In genomic region chr12:71214511-71215285, GRCh38 we compare ENCODE assay signal across 23 cellular contexts. TPM values are rescaled to one million over a fixed set of nuclear protein-coding genes. Genes with fewer than 3 reads are reported as not detected.
DNase-seq lines count a peak whose midpoint lies in the region; ATAC-seq, FAIRE-seq and TF ChIP-seq lines count a peak whose summit lies in the region.
"Had no signal": no experiment of that assay in that cellular context is flagged by ENCODE, and none has a peak within 500 bp of the region (broad histone marks: within the 10 kb centered on the region; RNA-seq: fewer than 3 reads in every experiment).

No MANE protein-coding gene starts in this region.

- no peak for FAIRE-seq in astrocyte (lab: Jason Lieb, UNC)
- FAIRE-seq: A204.1, H54 had no signal

- no peaks in the 10 kb centered on the region for H3K36me3 ChIP-seq in astrocyte (ENCODE audit: insufficient read depth, low read length)
- H3K36me3 ChIP-seq in PC-3 (ENCODE audit: low read depth, low read length) = no peaks in the 10 kb centered on the region
- H3K36me3 ChIP-seq in SK-N-SH (replicated peaks in 1 of 2; ENCODE audit: control insufficient read depth in 1 of 2, insufficient read depth in 2 of 2, low read length in 1 of 2) = no peaks in the 10 kb centered on the region
- H3K36me3 ChIP-seq: esophagus squamous epithelium, heart right ventricle, upper lobe of left lung had no signal

- peak; percentile 5 for DNase-seq in AG04449 (ENCODE audit: low read depth, low spot score)
- peak; percentile 52 for DNase-seq in astrocyte (ENCODE audit: low read depth)
- DNase-seq in iPS DF 19.7 (ENCODE audit: low read depth, low spot score) = peak; percentile 56
- peak; percentile 34 for DNase-seq in mucosa of gallbladder (ENCODE audit: low spot score)
- no peak for DNase-seq in cardiac septum (ENCODE audit: low spot score)
- DNase-seq in PC-3 = no peak
- no peak for DNase-seq in SK-N-SH
- no peak for DNase-seq in activated naive CD4-positive, alpha-beta T cell (lab: John Stamatoyannopoulos, UW)
- DNase-seq: activated CD4-positive, alpha-beta T cell treated with anti-CD3 and anti-CD28 coated beads for 4 hours; DMS79; dorsolateral prefrontal cortex; esophagus squamous epithelium; heart right ventricle; NCI-H2171; stimulated activated CD4-positive, alpha-beta T cell treated with anti-CD3 and anti-CD28 coated beads, Interleukin-15, amount 100 ng/mL, for 24 hours; stimulated activated naive CD4-positive, alpha-beta T cell treated with Interleukin-2 at 50 U/mL for 16 hours; upper lobe of left lung had no signal

- TF ChIP-seq RAD21 in SK-N-SH (IDR thresholded peaks at IDR 0.05; ENCODE audit: low read length) = no peak

- ATAC-seq in PC-3 = no peak
- ATAC-seq: heart right ventricle; natural killer cell treated with Interleukin-12 subunit alpha and Interleukin-12 subunit beta and Interleukin-15 and Interleukin-18, amount 100 ng/mL, for 72 hours; SK-N-SH treated with all-trans-retinoic acid at 6 μM for 48 hours had no signal

- H3K79me2 ChIP-seq in astrocyte (ENCODE audit: insufficient read depth, low read length) (no peaks in the 10 kb centered on the region), PC-3 (ENCODE audit: low read length) (no peaks in the 10 kb centered on the region), SK-N-SH (ENCODE audit: insufficient read depth) (no peaks in the 10 kb centered on the region)

- no peaks in the 10 kb centered on the region for H3F3A ChIP-seq in PC-3 (ENCODE audit: low read length, unreplicated experiment)
- H3F3A ChIP-seq in SK-N-SH (replicated peaks; ENCODE audit: insufficient read depth) = no peaks in the 10 kb centered on the region

- H3K4me1 ChIP-seq in astrocyte (ENCODE audit: insufficient read depth, low read length) (no peaks in the 10 kb centered on the region), PC-3 (ENCODE audit: insufficient read depth, low read length) (no peaks in the 10 kb centered on the region), SK-N-SH (ENCODE audit: control insufficient read depth in 1 of 2, insufficient read depth in 2 of 2, low read depth in 1 of 2, low read length in 1 of 2) (peaks cover 0 to 4% of the 10 kb centered on the region in 2 experiments; a peak in 2 of 4 replicates)

- no peaks in the 10 kb centered on the region for H4K20me1 ChIP-seq in astrocyte (ENCODE audit: insufficient read depth, low read length)
- H4K20me1 ChIP-seq in PC-3 (ENCODE audit: low read length) = no peaks in the 10 kb centered on the region
- H4K20me1 ChIP-seq in SK-N-SH (ENCODE audit: insufficient read depth) = no peaks in the 10 kb centered on the region

- peaks cover 14% of the 10 kb centered on the region for H3K4me1 Mint-ChIP-seq in astrocyte (ENCODE audit: low read depth, unreplicated experiment)
- H3K4me1 Mint-ChIP-seq: activated naive CD4-positive, alpha-beta T cell treated with anti-CD3 and anti-CD28 coated beads, Interleukin-2, amount 50 U/mL, for 24 hours had no signal

- no peak overlapping the region for H3K9ac ChIP-seq in astrocyte (ENCODE audit: low read length)
- no peak overlapping the region for H3K9ac ChIP-seq in PC-3 (ENCODE audit: low read length)
- no peak overlapping the region for H3K9ac ChIP-seq in SK-N-SH

- H3K27ac ChIP-seq in astrocyte (ENCODE audit: low read depth, low read length) (no peak overlapping the region), PC-3 (ENCODE audit: low read length) (no peak overlapping the region), SK-N-SH (ENCODE audit: low read depth in 2 of 2, low read length in 1 of 2) (no peak overlapping the region)
- H3K27ac ChIP-seq: C4-2B, dorsolateral prefrontal cortex, esophagus squamous epithelium, heart right ventricle, upper lobe of left lung had no signal

- POLR2A ChIA-PET in AG04449 (lab: Yijun Ruan, JAX) = no interaction called here
- POLR2A ChIA-PET in PC-3 (lab: Charles Lee; ENCODE audit: unreplicated experiment) = interaction anchor here (0.5 to 0.6 kb wide), 2 partner anchors 79 to 965 kb away, joined by 4 to 5 read pairs; no protein-coding TSS in a partner anchor
- POLR2A ChIA-PET in SK-N-SH (lab: Yijun Ruan, JAX) = no interaction called here

- peak overlapping the region; percentile 49 for H3K27ac Mint-ChIP-seq in astrocyte (ENCODE audit: unreplicated experiment)
- H3K27ac Mint-ChIP-seq: activated naive CD4-positive, alpha-beta T cell treated with anti-CD3 and anti-CD28 coated beads, Interleukin-2, amount 50 U/mL, for 24 hours; natural killer cell treated with Interleukin-12 subunit alpha and Interleukin-12 subunit beta and Interleukin-15 and Interleukin-18, amount 100 ng/mL, for 72 hours had no signal

- TF ChIP-seq CTCF in AG04449 (IDR thresholded peaks at IDR 0.05; ENCODE audit: insufficient read depth, low read length, missing control alignments) = no peak
- no peak for TF ChIP-seq CTCF in astrocyte (IDR thresholded peaks at IDR 0.05; ENCODE audit: insufficient read depth, low read depth, low read length)
- TF ChIP-seq CTCF in PC-3 (conservative IDR thresholded peaks at IDR 0.05; ENCODE audit: low read depth, low read length) = no peak
- no peak for TF ChIP-seq CTCF in SK-N-SH (IDR thresholded peaks at IDR 0.05)

- no peaks in the 10 kb centered on the region for H3K9me2 ChIP-seq in PC-3 (replicated peaks; ENCODE audit: low read length)
- no peaks in the 10 kb centered on the region for H3K9me2 ChIP-seq in SK-N-SH

- H3K27me3 ChIP-seq in astrocyte (ENCODE audit: insufficient read depth, low read length) = no peaks in the 10 kb centered on the region
- no peaks in the 10 kb centered on the region for H3K27me3 ChIP-seq in PC-3 (ENCODE audit: low read length)
- no peaks in the 10 kb centered on the region for H3K27me3 ChIP-seq in SK-N-SH (ENCODE audit: insufficient read depth)
- H3K27me3 ChIP-seq: dorsolateral prefrontal cortex, esophagus squamous epithelium, upper lobe of left lung had no signal

- H2AFZ ChIP-seq in astrocyte (ENCODE audit: low read depth, low read length) = no peak overlapping the region
- H2AFZ ChIP-seq in PC-3 (ENCODE audit: low read length) = no peak overlapping the region
- no peak overlapping the region for H2AFZ ChIP-seq in SK-N-SH (ENCODE audit: low read depth)

- peaks cover 2% of the 10 kb centered on the region for H3K9me3 Mint-ChIP-seq in astrocyte (ENCODE audit: unreplicated experiment)
- H3K9me3 Mint-ChIP-seq: activated naive CD4-positive, alpha-beta T cell treated with anti-CD3 and anti-CD28 coated beads, Interleukin-2, amount 50 U/mL, for 24 hours; natural killer cell treated with Interleukin-12 subunit alpha and Interleukin-12 subunit beta and Interleukin-15 and Interleukin-18, amount 100 ng/mL, for 72 hours had no signal

- H3K4me3 Mint-ChIP-seq in astrocyte (ENCODE audit: unreplicated experiment) = no peak overlapping the region
- H3K4me3 Mint-ChIP-seq: activated naive CD4-positive, alpha-beta T cell treated with anti-CD3 and anti-CD28 coated beads, Interleukin-2, amount 50 U/mL, for 24 hours; natural killer cell treated with Interleukin-12 subunit alpha and Interleukin-12 subunit beta and Interleukin-15 and Interleukin-18, amount 100 ng/mL, for 72 hours had no signal

- CTCF ChIA-PET in AG04449 (lab: Yijun Ruan, JAX) = no interaction called here
- CTCF ChIA-PET in PC-3 (lab: Charles Lee) = no interaction called here
- CTCF ChIA-PET in SK-N-SH (lab: Yijun Ruan, JAX) = interaction anchor here (0.8 to 5.4 kb wide), 3 partner anchors 21 to 200 kb away, joined by 3 to 29 read pairs (median 4); no protein-coding TSS in a partner anchor

- H3K36me3 Mint-ChIP-seq in astrocyte (ENCODE audit: low read depth, unreplicated experiment) = no peaks in the 10 kb centered on the region
- H3K36me3 Mint-ChIP-seq: activated naive CD4-positive, alpha-beta T cell treated with anti-CD3 and anti-CD28 coated beads, Interleukin-2, amount 50 U/mL, for 24 hours; natural killer cell treated with Interleukin-12 subunit alpha and Interleukin-12 subunit beta and Interleukin-15 and Interleukin-18, amount 100 ng/mL, for 72 hours had no signal

- H3K4me2 ChIP-seq in astrocyte (ENCODE audit: low read length) (no peak overlapping the region), PC-3 (ENCODE audit: low read length) (no peak overlapping the region), SK-N-SH (no peak overlapping the region)

- H3K4me3 ChIP-seq in AG04449 (ENCODE audit: low read depth, low read length) (no peak overlapping the region), astrocyte (ENCODE audit: insufficient read depth, low read depth, low read length) (no peak overlapping the region), PC-3 (ENCODE audit: low read length) (no peak overlapping the region), SK-N-SH (ENCODE audit: low read depth in 2 of 2, low read length in 1 of 2) (no peak overlapping the region)
- H3K4me3 ChIP-seq: dorsolateral prefrontal cortex, esophagus squamous epithelium, heart right ventricle, upper lobe of left lung had no signal

- no peaks in the 10 kb centered on the region for H3K9me3 ChIP-seq in astrocyte (ENCODE audit: insufficient read depth, low read depth, low read length)
- peaks cover 5% of the 10 kb centered on the region; the same call in 1 of the 2 replicates for H3K9me3 ChIP-seq in PC-3 (ENCODE audit: low read length)
- H3K9me3 ChIP-seq in SK-N-SH = no peaks in the 10 kb centered on the region; the same call in 1 of the 2 replicates
- H3K9me3 ChIP-seq: esophagus squamous epithelium, heart right ventricle, upper lobe of left lung had no signal

- no peak for TF ChIP-seq EP300 in SK-N-SH (IDR thresholded peaks at IDR 0.05; ENCODE audit: borderline replicate concordance in 1 of 2, low read depth in 1 of 2, low read length in 1 of 2)

- BruUV-seq in PC-3 (replicated peaks; lab: Mats Ljungman, UMichigan) = no TSS peak

- intact Hi-C loops in cardiac septum (cut with DNase I) (no loop called here), PC-3 (cut with micrococcal nuclease) (loop anchor here (10.0 kb wide), 1 partner anchor 420 kb away; no protein-coding TSS in a partner anchor)

- WGBS in SK-N-SH (ENCODE audit: low lambda C conversion rate) = 58% methylated on average over 6 of the region's 6 CpGs

- H3K27me3 Mint-ChIP-seq in astrocyte (ENCODE audit: low read depth, unreplicated experiment) = no peaks in the 10 kb centered on the region
- H3K27me3 Mint-ChIP-seq: natural killer cell treated with Interleukin-12 subunit alpha and Interleukin-12 subunit beta and Interleukin-15 and Interleukin-18, amount 100 ng/mL, for 72 hours had no signal

TF ChIP-seq in SK-N-SH, 30 proteins besides CTCF, POLR2A, EP300 and RAD21:
- no peak for TF ChIP-seq FOXM1 (IDR thresholded peaks at IDR 0.05; ENCODE audit: low read depth)

RNA-seq across cellular contexts. Expression of gene TSPAN8, which starts 56.9 kb away (rescaled TPM):
- not detected in 2 replicates for total RNA-seq in astrocyte
- total RNA-seq in mucosa of gallbladder = 345 TPM
- not detected for total RNA-seq in cardiac septum
- 1.3 TPM in 1 of 2 replicates, not detected in the other for total RNA-seq in PC-3 (2014; rRNA removed)
- polyA plus RNA-seq in SK-N-SH (2012; rRNA removed) = 0.31 and 1.3 TPM in 2 replicates
- polyA plus RNA-seq in SK-N-SH (2012; cell fraction: cytosol; rRNA removed) = 2.1 and 2.4 TPM in 2 replicates
- 0.10 TPM in 1 of 2 replicates, not detected in the other for polyA plus RNA-seq in SK-N-SH (2012; cell fraction: nucleus; rRNA removed)
- total RNA-seq: natural killer cell treated with Interleukin-12 subunit alpha and Interleukin-12 subunit beta and Interleukin-15 and Interleukin-18, amount 100 ng/mL, for 72 hours had no signal

Comparison
In these comparisons a context has a peak if more than half of its experiments do, and no peak if none do; other contexts are left out.
1. DNase-seq: peak in AG04449 (single experiment), astrocyte (single experiment), iPS DF 19.7 (single experiment) and mucosa of gallbladder (single experiment); none in cardiac septum (single experiment), PC-3 (single experiment), SK-N-SH (single experiment) and activated naive CD4-positive, alpha-beta T cell (0 of 4).
2. RNA of gene TSPAN8, which starts 56.9 kb away (total RNA-seq): 345 TPM in mucosa of gallbladder (single experiment); 1.3 TPM in PC-3, not detected in astrocyte and not detected in cardiac septum (single experiment); every median in the first group is over 100 times any median in the second.